In the genomic region with DNA sequence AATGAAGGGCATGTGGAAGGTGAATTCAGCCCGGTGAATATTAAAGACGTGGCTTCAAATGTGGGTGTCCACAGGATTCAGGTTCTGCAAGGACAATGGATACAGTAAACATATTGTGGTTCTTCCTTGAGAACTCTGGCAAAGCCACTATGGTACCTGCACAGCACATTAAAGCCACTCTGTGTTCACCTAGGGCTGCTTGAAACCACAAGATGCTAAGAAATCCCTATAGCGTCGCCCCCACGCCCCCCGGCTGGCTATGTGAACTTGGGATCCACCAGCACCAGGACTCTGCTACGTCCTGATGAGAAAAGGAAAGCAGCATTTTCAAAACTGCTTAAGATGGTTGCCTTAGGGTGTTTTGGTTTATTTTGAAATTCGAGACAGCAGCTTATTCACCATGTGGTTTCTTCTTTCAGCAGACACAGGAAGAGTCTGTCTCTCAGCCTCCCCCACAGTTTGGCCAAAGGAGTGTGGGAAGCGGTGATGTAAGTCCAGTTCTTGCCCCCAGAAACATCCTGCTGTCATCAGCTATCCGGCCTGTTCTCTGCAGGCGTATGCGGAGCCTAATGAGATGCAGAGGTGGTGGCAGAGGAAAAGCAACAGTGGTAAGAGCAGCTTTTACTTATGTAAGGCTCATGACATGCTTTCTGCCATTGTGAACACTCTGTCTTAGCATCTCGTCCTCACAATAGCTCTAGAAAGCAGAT, we compare ENCODE assay signal across 9 cellular contexts.
DNase-seq lines count a peak whose midpoint lies in the region; ATAC-seq and TF ChIP-seq lines count a peak whose summit lies in the region.
"Had no signal": no experiment of that assay in that cellular context is flagged by ENCODE, and none has a peak within 500 bp of the region (broad histone marks: within the 10 kb centered on the region; RNA-seq: fewer than 3 reads in every experiment).

No MANE protein-coding gene starts in this region.

- H3K9ac ChIP-seq in BLaER1, result no peak overlapping the region

- H3K4me1 Mint-ChIP-seq in stimulated activated naive CD8-positive, alpha-beta T cell treated with anti-CD3 and anti-CD28 coated beads, Interleukin-15, amount 100 ng/mL, for 72 hours, result peaks cover 47% of the 10 kb centered on the region
- H3K4me1 Mint-ChIP-seq: naive B cell had no signal

- H3K36me3 ChIP-seq in BLaER1 (peaks cover 16% of the 10 kb centered on the region), MG63 (peaks cover 40% of the 10 kb centered on the region), muscle layer of duodenum (ENCODE audit: control insufficient read depth in 1 of 2, insufficient read depth in 2 of 2, low read length in 2 of 2) (peaks cover 5 to 10% of the 10 kb centered on the region in 2 donors), OCI-LY7 (ENCODE audit: insufficient read depth, low read length) (no peaks in the 10 kb centered on the region)

- in situ Hi-C loops in ACHN (cut with HindIII; ENCODE audit: low pct_ligation_motif_present, low pct_unique_long_range_greater_than_20kb, low sequenced_read_pairs), result no loop called here

- H3K4me3 Mint-ChIP-seq in stimulated activated naive CD8-positive, alpha-beta T cell treated with anti-CD3 and anti-CD28 coated beads, Interleukin-15, amount 100 ng/mL, for 72 hours, result peak overlapping the region; percentile 59 to 62
- H3K4me3 Mint-ChIP-seq: naive B cell had no signal

- POLR2A ChIA-PET in OCI-LY7 (lab: Charles Lee), result interaction anchor here (0.5 kb wide), 1 partner anchor 417 kb away, joined by 6 read pairs; no protein-coding TSS in a partner anchor

- H3K4me2 ChIP-seq in BLaER1 (peak overlapping the region; percentile 39), OCI-LY7 (ENCODE audit: low read length) (no peak overlapping the region)

- peak overlapping the region; percentile 86 to 93 for H3K27ac Mint-ChIP-seq in stimulated activated naive CD8-positive, alpha-beta T cell treated with anti-CD3 and anti-CD28 coated beads, Interleukin-15, amount 100 ng/mL, for 72 hours

- H2AFZ ChIP-seq in OCI-LY7 (ENCODE audit: low read length), result no peak overlapping the region

- no peaks in the 10 kb centered on the region for H3K27me3 Mint-ChIP-seq in stimulated activated naive CD8-positive, alpha-beta T cell treated with anti-CD3 and anti-CD28 coated beads, Interleukin-15, amount 100 ng/mL, for 72 hours

- H3K27ac ChIP-seq in BLaER1 (peak overlapping the region; percentile 12; the same call in 1 of the 2 replicates), muscle layer of duodenum (ENCODE audit: low read length) (peak overlapping the region; percentile 79), OCI-LY7 (ENCODE audit: low read depth, low read length, poor library complexity, severe bottlenecking) (no peak overlapping the region)

- H3K4me3 ChIP-seq in BLaER1 (no peak overlapping the region), MG63 (no peak overlapping the region), muscle layer of duodenum (ENCODE audit: low read depth in 1 of 2, low read length in 2 of 2) (no peak overlapping the region), OCI-LY7 (ENCODE audit: low read depth, low read length, poor library complexity, severe bottlenecking) (no peak overlapping the region)

- no TSS peak for BruUV-seq in OCI-LY7 (replicated peaks; lab: Mats Ljungman, UMichigan)

- H3K27me3 ChIP-seq in BLaER1 (no peaks in the 10 kb centered on the region), MG63 (no peaks in the 10 kb centered on the region), muscle layer of duodenum (ENCODE audit: low read depth, low read length) (no peaks in the 10 kb centered on the region)

- H3K9me3 ChIP-seq in BLaER1 (peaks cover 6% of the 10 kb centered on the region; the same call in 1 of the 2 replicates), MG63 (no peaks in the 10 kb centered on the region), muscle layer of duodenum (ENCODE audit: control insufficient read depth in 1 of 2, low read length in 2 of 2) (no peaks in the 10 kb centered on the region), OCI-LY7 (ENCODE audit: low read length) (no peaks in the 10 kb centered on the region)

- no peaks in the 10 kb centered on the region for H3K79me2 ChIP-seq in OCI-LY7 (ENCODE audit: insufficient read depth, low read depth, low read length)

- H3K9me3 Mint-ChIP-seq in stimulated activated naive CD8-positive, alpha-beta T cell treated with anti-CD3 and anti-CD28 coated beads, Interleukin-15, amount 100 ng/mL, for 72 hours, result peaks cover 8 to 11% of the 10 kb centered on the region in 2 donors

- DNase-seq in MG63 (peak; percentile 80), ACHN (no peak), OCI-LY7 (ENCODE audit: low spot score) (no peak)
- peak; percentile 15 to 32 for DNase-seq in activated CD4-positive, alpha-beta T cell treated with anti-CD3 and anti-CD28 coated beads, Interleukin-2, amount 50 U/mL, for 24 hours (ENCODE audit: low read depth in 1 of 2, low spot score in 1 of 2)
- peak; percentile 38 for DNase-seq in effector CD4-positive, alpha-beta T cell
- DNase-seq in stimulated activated naive CD8-positive, alpha-beta T cell treated with anti-CD3 and anti-CD28 coated beads, Interleukin-15, amount 100 ng/mL, for 72 hours, result peak; percentile 16 to 87
- DNase-seq: naive B cell had no signal

- peak; percentile 98 for ATAC-seq in stimulated activated naive CD8-positive, alpha-beta T cell treated with anti-CD3 and anti-CD28 coated beads, Interleukin-15, amount 100 ng/mL, for 72 hours

- H3K4me1 ChIP-seq in BLaER1 (peaks cover 52% of the 10 kb centered on the region), muscle layer of duodenum (ENCODE audit: control insufficient read depth in 1 of 2, insufficient read depth in 2 of 2, low read length in 2 of 2) (peaks cover 20 to 23% of the 10 kb centered on the region in 2 donors), OCI-LY7 (ENCODE audit: insufficient read depth, low read length, poor library complexity, severe bottlenecking) (no peaks in the 10 kb centered on the region)

- CTCF ChIA-PET in OCI-LY7 (lab: Charles Lee; ENCODE audit: unreplicated experiment), result no interaction called here

- TF ChIP-seq CTCF in OCI-LY7 (conservative IDR thresholded peaks at IDR 0.05; ENCODE audit: low read length), result no peak

- intact Hi-C loops in OCI-LY7 (cut with micrococcal nuclease; ENCODE audit: unreplicated experiment), result no loop called here

- no peaks in the 10 kb centered on the region for H3K9me2 ChIP-seq in OCI-LY7 (ENCODE audit: insufficient read depth, low read length)

- H4K20me1 ChIP-seq in BLaER1 (no peaks in the 10 kb centered on the region), OCI-LY7 (ENCODE audit: insufficient read depth, low read length) (no peaks in the 10 kb centered on the region)

Comparison
In these comparisons a context has a peak if more than half of its experiments do, and no peak if none do; other contexts are left out.
1. DNase-seq: peak in MG63 (single experiment), activated CD4-positive, alpha-beta T cell treated with anti-CD3 and anti-CD28 coated beads, Interleukin-2, amount 50 U/mL, for 24 hours (2 of 2), effector CD4-positive, alpha-beta T cell (single experiment) and stimulated activated naive CD8-positive, alpha-beta T cell treated with anti-CD3 and anti-CD28 coated beads, Interleukin-15, amount 100 ng/mL, for 72 hours (2 of 2); none in ACHN (single experiment) and OCI-LY7 (single experiment).